ENCODE assay signal across 1 cellular context in genomic region chr2:169716938-169717690, GRCh38.
A peak's percentile ranks its signal among the peaks of the same experiment; 100 is the strongest.
TF ChIP-seq lines count a peak whose summit lies in the region.

No MANE protein-coding gene starts in this region.

TF ChIP-seq in HepG2, 621 proteins besides CTCF, POLR2A, EP300 and RAD21 (continued from another document and continues in another):
- TF ChIP-seq ELF3 (CRISPR knock-in tag; IDR thresholded peaks at IDR 0.05) (peak; percentile 75), ELK4 (CRISPR knock-in tag; IDR thresholded peaks at IDR 0.05; ENCODE audit: borderline replicate concordance) (no peak), JUND (CRISPR knock-in tag; IDR thresholded peaks at IDR 0.05) (peak; percentile 61; the same call in 1 of the 2 replicates), ZBTB8A (CRISPR knock-in tag; IDR thresholded peaks at IDR 0.05; ENCODE audit: borderline replicate concordance, low read depth) (no peak), ZNF777 (CRISPR knock-in tag; IDR thresholded peaks at IDR 0.05) (no peak), RBM22 (optimal IDR thresholded peaks at IDR 0.05; ENCODE audit: low read length) (no peak), ZNF251 (CRISPR knock-in tag; IDR thresholded peaks at IDR 0.05) (no peak), FOXM1 (CRISPR knock-in tag; IDR thresholded peaks at IDR 0.05) (no peak), ZFX (CRISPR knock-in tag; IDR thresholded peaks at IDR 0.05; ENCODE audit: low read depth) (no peak; the same call in 1 of the 2 replicates), ZC3H13 (CRISPR knock-in tag; IDR thresholded peaks at IDR 0.05) (no peak; the same call in 1 of the 2 replicates), HIVEP1 (CRISPR knock-in tag; IDR thresholded peaks at IDR 0.05) (0 out of 2 replicates have a peak, but pooled peaks have one; percentile 39), AGO1 (IDR thresholded peaks at IDR 0.05; ENCODE audit: low read depth, low read length, poor library complexity, severe bottlenecking) (no peak), KLF13 (CRISPR knock-in tag; IDR thresholded peaks at IDR 0.05) (no peak), ZNF292 (CRISPR knock-in tag; IDR thresholded peaks at IDR 0.05; ENCODE audit: borderline replicate concordance, low read depth) (peak; percentile 59; the same call in 1 of the 2 replicates), RORA (CRISPR knock-in tag; IDR thresholded peaks at IDR 0.05) (no peak), ZNF704 (CRISPR knock-in tag; IDR thresholded peaks at IDR 0.05; ENCODE audit: borderline replicate concordance) (no peak), SP140L (CRISPR knock-in tag; IDR thresholded peaks at IDR 0.05; ENCODE audit: borderline replicate concordance) (no peak), KLF11 (CRISPR knock-in tag; IDR thresholded peaks at IDR 0.05) (peak; percentile 14; the same call in 1 of the 2 replicates), SNAI1 (CRISPR knock-in tag; IDR thresholded peaks at IDR 0.05; ENCODE audit: borderline replicate concordance) (no peak), FOXP4 (CRISPR knock-in tag; IDR thresholded peaks at IDR 0.05) (peak; percentile 89), SOX6 (IDR thresholded peaks at IDR 0.05) (no peak), SOX6 (CRISPR knock-in tag; IDR thresholded peaks at IDR 0.05) (peak; percentile 96), MTA3 (CRISPR knock-in tag; IDR thresholded peaks at IDR 0.05) (no peak), CEBPZ (IDR thresholded peaks at IDR 0.05; ENCODE audit: low read length) (no peak), ZNF781 (CRISPR knock-in tag; IDR thresholded peaks at IDR 0.05; ENCODE audit: borderline replicate concordance, not compliant biosample characterization) (no peak), MYNN (CRISPR knock-in tag; IDR thresholded peaks at IDR 0.05; ENCODE audit: low read depth) (no peak), TSC22D2 (CRISPR knock-in tag; IDR thresholded peaks at IDR 0.05; ENCODE audit: borderline replicate concordance) (no peak), RARA (CRISPR knock-in tag; IDR thresholded peaks at IDR 0.05) (peak; percentile 94), ZNF275 (CRISPR knock-in tag; IDR thresholded peaks at IDR 0.05; ENCODE audit: borderline replicate concordance) (no peak), CCAR2 (optimal IDR thresholded peaks at IDR 0.05; ENCODE audit: low read depth, low read length) (no peak), TBL1XR1 (IDR thresholded peaks at IDR 0.05; ENCODE audit: borderline replicate concordance, low read length, partially characterized antibody) (peak; percentile 35), MTA1 (CRISPR knock-in tag; IDR thresholded peaks at IDR 0.05; ENCODE audit: borderline replicate concordance) (no peak), ZNF773 (CRISPR knock-in tag; IDR thresholded peaks at IDR 0.05; ENCODE audit: borderline replicate concordance) (no peak), CHCHD3 (CRISPR knock-in tag; IDR thresholded peaks at IDR 0.05) (no peak), THAP8 (CRISPR knock-in tag; IDR thresholded peaks at IDR 0.05; ENCODE audit: borderline replicate concordance) (no peak), HIC2 (CRISPR knock-in tag; IDR thresholded peaks at IDR 0.05; ENCODE audit: low read depth) (peak; percentile 62; the same call in 1 of the 2 replicates), MBD4 (IDR thresholded peaks at IDR 0.05; ENCODE audit: borderline replicate concordance, low read length) (no peak), ZNF775 (CRISPR knock-in tag; IDR thresholded peaks at IDR 0.05; ENCODE audit: borderline replicate concordance) (no peak), GABPB1 (CRISPR knock-in tag; IDR thresholded peaks at IDR 0.05) (peak; percentile 44; the same call in 1 of the 2 replicates), KMT2A (CRISPR knock-in tag; IDR thresholded peaks at IDR 0.05) (peak; percentile 31; the same call in 1 of the 2 replicates), ZNF790 (CRISPR knock-in tag; IDR thresholded peaks at IDR 0.05; ENCODE audit: borderline replicate concordance) (no peak), SUZ12 (IDR thresholded peaks at IDR 0.05; ENCODE audit: low read depth, low read length) (no peak), FOXA1 (IDR thresholded peaks at IDR 0.05) (0 out of 2 replicates have a peak, but pooled peaks have one; percentile 48), FOXA1 (CRISPR knock-in tag; IDR thresholded peaks at IDR 0.05) (peak; percentile 90), SOX13 (IDR thresholded peaks at IDR 0.05) (peak; percentile 87), SOX13 (CRISPR knock-in tag; conservative IDR thresholded peaks at IDR 0.05 in 1 of 2, IDR thresholded peaks at IDR 0.05 in 1 of 2) (peak in 1 of 2 experiments; percentile 98; a peak in 2 of 4 replicates), BCL6 (CRISPR knock-in tag; IDR thresholded peaks at IDR 0.05) (no peak; the same call in none of the 2 replicates), ATF4 (CRISPR knock-in tag; IDR thresholded peaks at IDR 0.05) (peak in 1 of 2 experiments; percentile 77; a peak in 2 of 4 replicates), ZNF605 (CRISPR knock-in tag; IDR thresholded peaks at IDR 0.05) (no peak; the same call in 1 of the 2 replicates), POGZ (CRISPR knock-in tag; IDR thresholded peaks at IDR 0.05) (peak; percentile 74; the same call in 1 of the 2 replicates), ZNF800 (CRISPR knock-in tag; IDR thresholded peaks at IDR 0.05) (no peak), SIN3A (IDR thresholded peaks at IDR 0.05; ENCODE audit: borderline replicate concordance, low read depth, low read length) (0 out of 2 replicates have a peak, but pooled peaks have one; percentile 32), NCOR1 (IDR thresholded peaks at IDR 0.05; ENCODE audit: borderline replicate concordance, low read length) (peak; percentile 42; the same call in 1 of the 2 replicates), ATF6 (CRISPR knock-in tag; conservative IDR thresholded peaks at IDR 0.05) (no peak)
